In the genomic region with DNA sequence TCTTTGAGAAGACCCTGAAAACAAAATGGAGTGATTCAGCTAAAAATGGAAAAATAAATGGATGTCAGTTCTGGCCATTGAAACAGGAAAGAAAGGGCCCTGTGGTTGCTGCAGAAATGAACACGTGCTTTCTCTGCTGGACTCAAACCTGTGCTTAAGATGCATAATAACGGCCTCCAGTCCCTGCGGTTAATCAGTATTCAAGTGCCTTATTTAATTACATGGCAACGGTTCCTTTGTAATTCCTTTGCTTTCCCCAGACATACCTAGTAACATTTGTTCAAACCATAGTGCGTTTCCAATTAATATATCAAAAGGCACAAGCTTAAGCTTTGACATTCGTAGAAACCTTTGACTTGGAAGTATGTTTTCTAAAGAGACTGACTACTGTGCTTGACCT, we compare ENCODE assay signal across 21 cellular contexts.
A peak's percentile ranks its signal among the peaks of the same experiment; 100 is the strongest.
DNase-seq lines count a peak whose midpoint lies in the region; ATAC-seq lines count a peak whose summit lies in the region.
"Had no signal": no experiment of that assay in that cellular context is flagged by ENCODE, and none has a peak within 500 bp of the region (broad histone marks: within the 10 kb centered on the region; RNA-seq: fewer than 3 reads in every experiment).

No MANE protein-coding gene starts in this region.

- H3K4me3 ChIP-seq in HUES48 (ENCODE audit: low read depth, low read length) (peak overlapping the region; percentile 4; the same call in 1 of the 2 replicates), iPS-20b (ENCODE audit: low read length) (peak overlapping the region; percentile 26; the same call in 1 of the 2 replicates)
- H3K4me3 ChIP-seq: left lung, testis had no signal

- H3K4me1 ChIP-seq in HUES48 (ENCODE audit: control insufficient read depth, insufficient read depth, low read length) (peaks cover 23% of the 10 kb centered on the region), iPS-20b (ENCODE audit: insufficient read depth, low read length) (peaks cover 17% of the 10 kb centered on the region)
- H3K4me1 ChIP-seq: left lung, testis had no signal

- no peaks in the 10 kb centered on the region for H3K9me3 ChIP-seq in HUES48 (ENCODE audit: control insufficient read depth, insufficient read depth, low read length)
- H3K9me3 ChIP-seq in iPS-20b (ENCODE audit: insufficient read depth, low read depth, low read length) = no peaks in the 10 kb centered on the region
- H3K9me3 ChIP-seq: testis had no signal

- DNase-seq in DMS153 (lab: John Stamatoyannopoulos, UW) = peak; percentile 38
- DNase-seq in NCI-H69 (lab: John Stamatoyannopoulos, UW) = peak; percentile 96
- DNase-seq in posterior cingulate gyrus = no peak
- DNase-seq: activated CD4-positive, alpha-beta T cell treated with anti-CD3 and anti-CD28 coated beads, Interleukin-2, amount 10 ng/mL, durations not matched to agents 24 days and 14 days; activated gamma-delta T cell treated with Interleukin-2 at 50 U/mL for 16 hours; activated T-cell treated with anti-CD3 and anti-CD28 coated beads, Interleukin-2, amount 50 U/mL, for 1 hour; cerebellar nuclear complex; H9; KBM-7; left lung; NCI-H1436; occipital lobe; SHP77; stimulated activated CD4-positive, alpha-beta T cell treated with anti-CD3 and anti-CD28 coated beads, Interleukin-15, amount 100 ng/mL, for 24 hours; stimulated activated naive CD8-positive, alpha-beta T cell treated with anti-CD3 and anti-CD28 coated beads, Interleukin-15, Interleukin-2, amounts not matched to agents 100 U/mL and 50 U/mL, for 24 hours; testis had no signal

- H3K27ac ChIP-seq in HUES48 (ENCODE audit: low read depth, low read length) = peak overlapping the region; percentile 6
- no peak overlapping the region for H3K27ac ChIP-seq in iPS-20b (ENCODE audit: low read length)
- H3K27ac ChIP-seq: left lung, testis had no signal

- intact Hi-C loops in posterior cingulate gyrus (cut with DNase I) = no loop called here

- H3K36me3 ChIP-seq in HUES48 (ENCODE audit: control insufficient read depth, insufficient read depth, low read length) = no peaks in the 10 kb centered on the region
- H3K36me3 ChIP-seq in iPS-20b (ENCODE audit: insufficient read depth, low read depth, low read length) = no peaks in the 10 kb centered on the region
- H3K36me3 ChIP-seq: left lung had no signal

- 0 out of 2 replicates have a peak overlapping the region, but pooled peaks have one; percentile 9 for H3K9ac ChIP-seq in HUES48 (ENCODE audit: low read depth, low read length)
- no peak overlapping the region for H3K9ac ChIP-seq in iPS-20b (ENCODE audit: low read depth, low read length)

- no peaks in the 10 kb centered on the region for H3K27me3 ChIP-seq in HUES48 (ENCODE audit: control insufficient read depth, insufficient read depth, low read length)
- H3K27me3 ChIP-seq in iPS-20b (ENCODE audit: insufficient read depth, low read length) = no peaks in the 10 kb centered on the region; the same call in 1 of the 2 replicates
- H3K27me3 ChIP-seq: left lung, testis had no signal

- ATAC-seq in HG03521 (IDR thresholded peaks at IDR 0.05; ENCODE audit: unreplicated experiment) (no peak), HG03097 (IDR thresholded peaks at IDR 0.05; ENCODE audit: low FRiP score, unreplicated experiment) (no peak)
- ATAC-seq: left lung; Panc1; stimulated activated naive CD8-positive, alpha-beta T cell treated with anti-CD3 and anti-CD28 coated beads, Interleukin-15, Interleukin-2, amounts not matched to agents 100 U/mL and 50 U/mL, for 24 hours had no signal

Comparison
In these comparisons a context has a peak if more than half of its experiments do, and no peak if none do; other contexts are left out.
1. DNase-seq: peak in DMS153 (single experiment) and NCI-H69 (single experiment); none in posterior cingulate gyrus (0 of 10).